21 cellular contexts compared by ENCODE assay signal in the genomic region with DNA sequence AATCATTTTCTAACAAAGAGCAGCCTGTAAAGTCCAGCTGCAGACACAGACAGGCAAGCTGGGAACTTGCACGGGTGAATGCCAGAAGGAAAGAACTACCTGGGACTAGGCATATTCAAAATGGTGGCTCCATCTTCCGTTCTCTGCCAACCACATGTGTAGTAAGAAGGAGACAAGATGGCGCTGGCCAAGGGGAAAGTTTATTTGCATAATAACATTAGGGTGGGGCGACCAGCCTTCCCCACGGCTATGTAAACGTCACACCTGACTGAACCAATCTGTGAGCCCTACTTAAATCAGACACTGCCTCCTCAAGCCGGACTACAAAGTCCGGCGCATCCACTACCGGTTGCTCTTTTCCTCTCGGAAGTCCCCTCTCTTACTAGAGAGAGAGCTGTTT.
"Had no signal": no experiment of that assay in that cellular context is flagged by ENCODE, and none has a peak within 500 bp of the region (broad histone marks: within the 10 kb centered on the region; RNA-seq: fewer than 3 reads in every experiment).

No MANE protein-coding gene starts in this region.

- H3K4me3 ChIP-seq: coronary artery, psoas muscle, spleen, uterus had no signal

- H3K27ac ChIP-seq: coronary artery, foreskin keratinocyte, neutrophil had no signal

- H3K4me1 ChIP-seq: foreskin keratinocyte, uterus had no signal

- H3K9me3 ChIP-seq: neutrophil, psoas muscle, spleen, uterus had no signal

- H3K27me3 ChIP-seq: foreskin keratinocyte, neutrophil, spleen, uterus had no signal

- FAIRE-seq: endothelial cell of umbilical vein, kidney had no signal

- DNase-seq: effector CD4-positive, alpha-beta T cell; endodermal cell; erythroblast; foreskin keratinocyte; immature natural killer cell; kidney; left colon; naive thymus-derived CD4-positive, alpha-beta T cell; psoas muscle; spleen; stimulated activated CD4-positive, alpha-beta T cell treated with anti-CD3 and anti-CD28 coated beads, Interleukin-15, amount 100 ng/mL, for 24 hours; stimulated activated CD4-positive, alpha-beta T cell treated with anti-CD3 and anti-CD28 coated beads, Interleukin-1b, Interleukin-23, amount 100 ng/mL, for 48 hours; stimulated activated CD4-positive, alpha-beta T cell treated with anti-CD3 and anti-CD28 coated beads, Interleukin-4, amount 100 ng/mL, for 4 hours; stimulated activated naive B cell treated with anti-CD40 and anti-IgM and Interleukin-4, amounts not matched to agents 10 μg/mL and 1 μg/mL and 100 μg/mL, for 72 hours; stimulated activated naive CD8-positive, alpha-beta T cell treated with anti-CD3 and anti-CD28 coated beads, Interleukin-15, amount 100 ng/mL, for 72 hours; substantia nigra; uterus had no signal

- H3K36me3 ChIP-seq: spleen, uterus had no signal

- ATAC-seq: foreskin keratinocyte; left colon; naive thymus-derived CD4-positive, alpha-beta T cell; psoas muscle; sciatic nerve; stimulated activated naive B cell treated with anti-CD40 and anti-IgM and Interleukin-4, amounts not matched to agents 10 μg/mL and 1 μg/mL and 100 μg/mL, for 72 hours; stimulated activated naive CD8-positive, alpha-beta T cell treated with anti-CD3 and anti-CD28 coated beads, Interleukin-15, amount 100 ng/mL, for 72 hours had no signal
